Comparison of ENCODE assay signal across 1 cellular context in genomic region chr7:1025747-1026581, GRCh38.
A peak's percentile ranks its signal among the peaks of the same experiment; 100 is the strongest.
TF ChIP-seq lines count a peak whose summit lies in the region.

No MANE protein-coding gene starts in this region.

TF ChIP-seq in HEK293, 187 proteins besides CTCF, POLR2A, EP300 and RAD21 (continued from another document):
- TF ChIP-seq PRDM2 (tag by site-specific recombination; IDR thresholded peaks at IDR 0.05; ENCODE audit: borderline replicate concordance) (no peak), ZNF777 (tag by site-specific recombination; IDR thresholded peaks at IDR 0.05; ENCODE audit: borderline replicate concordance) (no peak), SCRT2 (tag by site-specific recombination; IDR thresholded peaks at IDR 0.05) (0 out of 2 replicates have a peak, but pooled peaks have one; percentile 13), ZNF214 (tag by site-specific recombination; IDR thresholded peaks at IDR 0.05; ENCODE audit: borderline replicate concordance) (no peak), PRDM1 (tag by site-specific recombination; IDR thresholded peaks at IDR 0.05) (no peak), ZNF658 (tag by site-specific recombination; IDR thresholded peaks at IDR 0.05) (no peak), ZNF366 (tag by site-specific recombination; conservative IDR thresholded peaks at IDR 0.05) (no peak), GFI1B (tag by site-specific recombination; IDR thresholded peaks at IDR 0.05) (no peak)
- TF ChIP-seq, protein P1, sequence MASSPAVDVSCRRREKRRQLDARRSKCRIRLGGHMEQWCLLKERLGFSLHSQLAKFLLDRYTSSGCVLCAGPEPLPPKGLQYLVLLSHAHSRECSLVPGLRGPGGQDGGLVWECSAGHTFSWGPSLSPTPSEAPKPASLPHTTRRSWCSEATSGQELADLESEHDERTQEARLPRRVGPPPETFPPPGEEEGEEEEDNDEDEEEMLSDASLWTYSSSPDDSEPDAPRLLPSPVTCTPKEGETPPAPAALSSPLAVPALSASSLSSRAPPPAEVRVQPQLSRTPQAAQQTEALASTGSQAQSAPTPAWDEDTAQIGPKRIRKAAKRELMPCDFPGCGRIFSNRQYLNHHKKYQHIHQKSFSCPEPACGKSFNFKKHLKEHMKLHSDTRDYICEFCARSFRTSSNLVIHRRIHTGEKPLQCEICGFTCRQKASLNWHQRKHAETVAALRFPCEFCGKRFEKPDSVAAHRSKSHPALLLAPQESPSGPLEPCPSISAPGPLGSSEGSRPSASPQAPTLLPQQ (tag by site-specific recombination; IDR thresholded peaks at IDR 0.05): peak; percentile 69
- TF ChIP-seq, protein P2, sequence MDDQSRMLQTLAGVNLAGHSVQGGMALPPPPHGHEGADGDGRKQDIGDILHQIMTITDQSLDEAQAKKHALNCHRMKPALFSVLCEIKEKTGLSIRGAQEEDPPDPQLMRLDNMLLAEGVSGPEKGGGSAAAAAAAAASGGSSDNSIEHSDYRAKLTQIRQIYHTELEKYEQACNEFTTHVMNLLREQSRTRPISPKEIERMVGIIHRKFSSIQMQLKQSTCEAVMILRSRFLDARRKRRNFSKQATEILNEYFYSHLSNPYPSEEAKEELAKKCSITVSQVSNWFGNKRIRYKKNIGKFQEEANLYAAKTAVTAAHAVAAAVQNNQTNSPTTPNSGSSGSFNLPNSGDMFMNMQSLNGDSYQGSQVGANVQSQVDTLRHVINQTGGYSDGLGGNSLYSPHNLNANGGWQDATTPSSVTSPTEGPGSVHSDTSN (CRISPR knock-in tag; IDR thresholded peaks at IDR 0.05): no peak
